In the genomic region with DNA sequence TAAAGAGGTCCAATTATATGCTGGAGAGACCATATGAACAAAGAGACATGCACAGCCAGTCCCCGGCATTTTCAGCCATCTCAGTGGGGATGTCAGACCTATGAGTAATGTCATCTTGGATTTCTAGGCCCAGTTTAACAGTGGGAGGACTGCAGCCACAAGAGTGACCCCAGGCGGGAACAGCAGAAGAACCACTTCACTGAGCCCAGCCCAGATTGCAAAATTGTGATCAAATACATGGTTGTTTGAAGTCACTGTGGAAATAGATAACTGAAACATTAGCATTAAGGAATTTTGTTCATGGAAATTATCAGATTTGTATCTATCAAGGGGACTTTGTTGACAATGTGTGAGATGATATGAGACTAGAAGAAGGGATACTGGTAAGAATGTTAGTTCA, we compare ENCODE assay signal across 33 cellular contexts. TPM values are rescaled to one million over a fixed set of nuclear protein-coding genes. Genes with fewer than 3 reads are reported as not detected.
"Had no signal": no experiment of that assay in that cellular context is flagged by ENCODE, and none has a peak within 500 bp of the region (broad histone marks: within the 10 kb centered on the region; RNA-seq: fewer than 3 reads in every experiment).

No MANE protein-coding gene starts in this region.

- H3K36me3 ChIP-seq: stomach, suprapubic skin, thoracic aorta, thyroid gland, tibial artery, tibial nerve, transverse colon, upper lobe of left lung, upper lobe of right lung, uterus, vagina had no signal

- H3K4me3 ChIP-seq: stomach, suprapubic skin, testis, thoracic aorta, thyroid gland, tibial artery, tibial nerve, transverse colon, upper lobe of left lung, upper lobe of right lung, uterus, vagina had no signal

- H3K4me1 Mint-ChIP-seq: stimulated activated effector memory CD8-positive, alpha-beta T cell treated with anti-CD3 and anti-CD28 coated beads, Interleukin-12 subunit alpha, Interleukin-12 subunit beta, amount 100 ng/mL, for 72 hours; stimulated activated memory B cell treated with anti-CD40 and anti-IgM and Interleukin-4, amounts not matched to agents 10 μg/mL and 1 μg/mL and 100 μg/mL, for 72 hours; stimulated activated naive B cell treated with anti-CD40 and anti-IgM and Interleukin-4, amounts not matched to agents 10 μg/mL and 1 μg/mL and 100 μg/mL, for 72 hours; stimulated activated naive CD8-positive, alpha-beta T cell treated with anti-CD3 and anti-CD28 coated beads, Interleukin-15, amount 100 ng/mL, for 72 hours had no signal

- H3K36me3 Mint-ChIP-seq: stimulated activated effector memory CD8-positive, alpha-beta T cell treated with anti-CD3 and anti-CD28 coated beads, Interleukin-12 subunit alpha, Interleukin-12 subunit beta, amount 100 ng/mL, for 72 hours; stimulated activated memory B cell treated with anti-CD40 and anti-IgM and Interleukin-4, amounts not matched to agents 10 μg/mL and 1 μg/mL and 100 μg/mL, for 72 hours; stimulated activated naive B cell treated with anti-CD40 and anti-IgM and Interleukin-4, amounts not matched to agents 10 μg/mL and 1 μg/mL and 100 μg/mL, for 72 hours; type B pancreatic cell had no signal

- H3K27ac ChIP-seq: stomach, suprapubic skin, testis, thoracic aorta, thyroid gland, tibial artery, tibial nerve, transverse colon, upper lobe of left lung, upper lobe of right lung, uterus, vagina had no signal

- H3K27me3 Mint-ChIP-seq: stimulated activated memory B cell treated with anti-CD40 and anti-IgM and Interleukin-4, amounts not matched to agents 10 μg/mL and 1 μg/mL and 100 μg/mL, for 72 hours; stimulated activated naive B cell treated with anti-CD40 and anti-IgM and Interleukin-4, amounts not matched to agents 10 μg/mL and 1 μg/mL and 100 μg/mL, for 72 hours; stimulated activated naive CD8-positive, alpha-beta T cell treated with anti-CD3 and anti-CD28 coated beads, Interleukin-15, amount 100 ng/mL, for 72 hours; stimulated activated naive CD8-positive, alpha-beta T cell treated with anti-CD3 and anti-CD28 coated beads, Interleukin-15, Interleukin-2, amounts not matched to agents 100 ng/mL and 50 ng/mL, for 24 hours; type B pancreatic cell had no signal

- H3K4me3 Mint-ChIP-seq: stimulated activated effector memory CD8-positive, alpha-beta T cell treated with anti-CD3 and anti-CD28 coated beads, Interleukin-12 subunit alpha, Interleukin-12 subunit beta, amount 100 ng/mL, for 72 hours; stimulated activated memory B cell treated with anti-CD40 and anti-IgM and Interleukin-4, amounts not matched to agents 10 μg/mL and 1 μg/mL and 100 μg/mL, for 72 hours; stimulated activated naive B cell treated with anti-CD40 and anti-IgM and Interleukin-4, amounts not matched to agents 10 μg/mL and 1 μg/mL and 100 μg/mL, for 72 hours; stimulated activated naive CD8-positive, alpha-beta T cell treated with anti-CD3 and anti-CD28 coated beads, Interleukin-15, amount 100 ng/mL, for 72 hours; stimulated activated naive CD8-positive, alpha-beta T cell treated with anti-CD3 and anti-CD28 coated beads, Interleukin-15, Interleukin-2, amounts not matched to agents 100 ng/mL and 50 ng/mL, for 24 hours; type B pancreatic cell had no signal

- H3K9me3 Mint-ChIP-seq: stimulated activated naive CD8-positive, alpha-beta T cell treated with anti-CD3 and anti-CD28 coated beads, Interleukin-15, Interleukin-2, amounts not matched to agents 100 ng/mL and 50 ng/mL, for 24 hours had no signal

- H3K27ac Mint-ChIP-seq: stimulated activated effector memory CD8-positive, alpha-beta T cell treated with anti-CD3 and anti-CD28 coated beads, Interleukin-12 subunit alpha, Interleukin-12 subunit beta, amount 100 ng/mL, for 72 hours; stimulated activated memory B cell treated with anti-CD40 and anti-IgM and Interleukin-4, amounts not matched to agents 10 μg/mL and 1 μg/mL and 100 μg/mL, for 72 hours; stimulated activated naive B cell treated with anti-CD40 and anti-IgM and Interleukin-4, amounts not matched to agents 10 μg/mL and 1 μg/mL and 100 μg/mL, for 72 hours; stimulated activated naive CD8-positive, alpha-beta T cell treated with anti-CD3 and anti-CD28 coated beads, Interleukin-15, amount 100 ng/mL, for 72 hours; stimulated activated naive CD8-positive, alpha-beta T cell treated with anti-CD3 and anti-CD28 coated beads, Interleukin-15, Interleukin-2, amounts not matched to agents 100 ng/mL and 50 ng/mL, for 24 hours; type B pancreatic cell had no signal

- H3K4me1 ChIP-seq: stomach, suprapubic skin, testis, thyroid gland, tibial artery, tibial nerve, transverse colon, upper lobe of left lung, upper lobe of right lung, uterus, vagina had no signal

- FAIRE-seq: urothelium cell line had no signal

- ATAC-seq: stimulated activated memory B cell treated with anti-CD40 and anti-IgM and Interleukin-4, amounts not matched to agents 10 μg/mL and 1 μg/mL and 100 μg/mL, for 72 hours; stimulated activated naive B cell treated with anti-CD40 and anti-IgM and Interleukin-4, amounts not matched to agents 10 μg/mL and 1 μg/mL and 100 μg/mL, for 72 hours; stimulated activated naive CD8-positive, alpha-beta T cell treated with anti-CD3 and anti-CD28 coated beads, Interleukin-15, amount 100 ng/mL, for 72 hours; stimulated activated naive CD8-positive, alpha-beta T cell treated with anti-CD3 and anti-CD28 coated beads, Interleukin-15, Interleukin-2, amounts not matched to agents 100 U/mL and 50 U/mL, for 24 hours; upper lobe of right lung had no signal

- H3K9me3 ChIP-seq: suprapubic skin, testis, thoracic aorta, thyroid gland, transverse colon, upper lobe of left lung, uterus, vagina had no signal

- DNase-seq: stimulated activated CD4-positive, alpha-beta T cell treated with anti-CD3 and anti-CD28 coated beads, Interleukin-2, amount 100 ng/mL, for 48 hours; stimulated activated CD4-positive, alpha-beta T cell treated with anti-CD3 and anti-CD28 coated beads, Interleukin-4, amount 100 ng/mL, for 1 hour; stimulated activated CD4-positive, alpha-beta T cell treated with anti-CD3 and anti-CD28 coated beads, Interleukin-4, amount 100 ng/mL, for 24 hours; stimulated activated CD4-positive, alpha-beta T cell treated with anti-CD3 and anti-CD28 coated beads, Interleukin-4, amount 100 ng/mL, for 4 hours; stimulated activated CD8-positive, alpha-beta memory T cell treated with anti-CD3 and anti-CD28 coated beads, Interleukin-4, amount 100 ng/mL, for 48 hours; stimulated activated naive B cell treated with anti-CD40 and anti-IgM and Interleukin-4, amounts not matched to agents 10 μg/mL and 1 μg/mL and 100 μg/mL, for 72 hours; stimulated activated naive CD4-positive, alpha-beta T cell; stimulated activated naive CD4-positive, alpha-beta T cell treated with Interleukin-2 at 50 U/mL for 16 hours; stimulated activated naive CD8-positive, alpha-beta T cell treated with anti-CD3 and anti-CD28 coated beads, Interleukin-15, amount 100 ng/mL, for 72 hours; stimulated activated naive CD8-positive, alpha-beta T cell treated with anti-CD3 and anti-CD28 coated beads, Interleukin-15, Interleukin-2, amounts not matched to agents 100 U/mL and 50 U/mL, for 24 hours; stomach; substantia nigra; testis; thyroid gland; tibial artery; transverse colon; trophoblast cell; upper lobe of left lung; upper lobe of right lung; uterus had no signal

- H3K27me3 ChIP-seq: stomach, suprapubic skin, testis, thyroid gland, tibial artery, tibial nerve, transverse colon, upper lobe of left lung, upper lobe of right lung, uterus, vagina had no signal

RNA-seq across cellular contexts. Expression of gene C9orf57, which starts 42.1 kb away (rescaled TPM):
- total RNA-seq: stomach, subcutaneous adipose tissue, suprapubic skin, temporal lobe, thoracic aorta, thyroid gland, tibial nerve, transverse colon, upper lobe of left lung, upper lobe of right lung, ureter, urinary bladder, uterus, vagina had no signal
- polyA plus RNA-seq: stomach, urinary bladder had no signal

RNA-seq across cellular contexts. Expression of gene GDA, which starts 46.7 kb away (rescaled TPM):
- total RNA-seq: thoracic aorta, vagina had no signal
